ENCODE assay signal across 18 cellular contexts in the genomic region with DNA sequence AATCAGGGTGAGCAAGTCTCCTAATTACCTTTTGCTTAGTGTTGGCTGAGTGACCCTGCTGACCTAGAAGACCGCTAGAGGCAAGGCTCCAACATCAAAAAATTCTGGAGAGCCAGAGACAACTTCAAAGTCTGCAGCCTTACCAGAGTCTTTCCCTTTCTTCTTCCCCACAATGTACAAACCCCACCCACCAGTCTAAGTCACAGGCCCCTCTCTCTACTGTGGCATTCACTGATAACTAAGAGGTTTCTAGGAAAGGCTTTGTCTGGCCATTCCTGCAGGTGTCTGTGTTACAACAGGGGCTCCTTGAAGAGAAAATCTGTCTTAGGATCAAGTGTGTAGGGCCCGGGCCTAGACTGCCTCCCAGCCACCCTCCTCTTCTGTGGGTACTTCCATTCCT. TPM values are rescaled to one million over a fixed set of nuclear protein-coding genes. Genes with fewer than 3 reads are reported as not detected.
DNase-seq lines count a peak whose midpoint lies in the region; ATAC-seq and TF ChIP-seq lines count a peak whose summit lies in the region.
"Had no signal": no experiment of that assay in that cellular context is flagged by ENCODE, and none has a peak within 500 bp of the region (broad histone marks: within the 10 kb centered on the region; RNA-seq: fewer than 3 reads in every experiment).

No MANE protein-coding gene starts in this region.

- H3K79me2 ChIP-seq in DND-41 (ENCODE audit: insufficient read depth, low read length) (no peaks in the 10 kb centered on the region), neural progenitor cell (ENCODE audit: low read depth) (no peaks in the 10 kb centered on the region), trophoblast cell (ENCODE audit: control insufficient read depth, insufficient read depth, low read length, poor library complexity) (no peaks in the 10 kb centered on the region)

- no peaks in the 10 kb centered on the region for H3K27me3 Mint-ChIP-seq in neural progenitor cell (ENCODE audit: insufficient read depth, low read depth)
- H3K27me3 Mint-ChIP-seq: CD4-positive, CD25-positive, alpha-beta regulatory T cell had no signal

- H4K12ac ChIP-seq in trophoblast cell (ENCODE audit: low read depth, low read length), result no peak overlapping the region

- no peak overlapping the region for H3K4me3 Mint-ChIP-seq in neural progenitor cell
- H3K4me3 Mint-ChIP-seq: CD4-positive, CD25-positive, alpha-beta regulatory T cell; CD8-positive, alpha-beta T cell had no signal

- H3K4me1 Mint-ChIP-seq in neural progenitor cell, result peaks cover 13% of the 10 kb centered on the region

- H3K14ac ChIP-seq in trophoblast cell (ENCODE audit: low read length), result no peak overlapping the region

- H2AK5ac ChIP-seq in trophoblast cell (ENCODE audit: low read length), result no peak overlapping the region

- WGBS in trophoblast cell (ENCODE audit: extremely low coverage, insufficient coverage, insufficient read length), result no CpG with 5 or more reads among the region's 2 CpGs
- 90 to 95% methylated on average over 2 of the region's 2 CpGs for WGBS in testis, 2 donors

- no peaks in the 10 kb centered on the region for H3K4me1 ChIP-seq in DND-41 (ENCODE audit: insufficient read depth, low read length)
- peaks cover 11% of the 10 kb centered on the region for H3K4me1 ChIP-seq in neural progenitor cell
- H3K4me1 ChIP-seq in trophoblast cell (ENCODE audit: control insufficient read depth in 1 of 2, insufficient read depth in 2 of 2, low read length in 2 of 2), result peaks cover 3 to 5% of the 10 kb centered on the region in 2 experiments
- no peaks in the 10 kb centered on the region for H3K4me1 ChIP-seq in testis
- H3K4me1 ChIP-seq: BLaER1, Caco-2 had no signal

- DNase-seq in DND-41, result peak; percentile 29
- DNase-seq in OCI-M1 (lab: John Stamatoyannopoulos, UW), result peak; percentile 55
- DNase-seq in neural progenitor cell (ENCODE audit: low spot score), result peak; percentile 58
- DNase-seq in trophoblast cell, result no peak
- no peak for DNase-seq in testis
- DNase-seq: Caco-2; CD4-positive, CD25-positive, alpha-beta regulatory T cell; CD8-positive, alpha-beta T cell; DMS153; DMS79; GM23248; H7; HCEC 1CT had no signal

- peak; percentile 82 for ATAC-seq in DND-41 (ENCODE audit: insufficient read depth, low read depth)
- no peak for ATAC-seq in HG03097 (IDR thresholded peaks at IDR 0.05; ENCODE audit: low FRiP score, unreplicated experiment)
- no peak for ATAC-seq in HG02571 (IDR thresholded peaks at IDR 0.05; ENCODE audit: unreplicated experiment)
- ATAC-seq: CD8-positive, alpha-beta T cell had no signal

- no peak for TF ChIP-seq CTCF in DND-41 (IDR thresholded peaks at IDR 0.05; ENCODE audit: borderline replicate concordance, extremely low read depth, low read length, poor library complexity, severe bottlenecking)
- no peak for TF ChIP-seq CTCF in neural progenitor cell (IDR thresholded peaks at IDR 0.05)
- TF ChIP-seq CTCF in testis (IDR thresholded peaks at IDR 0.05), result no peak

- peaks cover 4% of the 10 kb centered on the region for H3F3A ChIP-seq in neural progenitor cell (ENCODE audit: low read depth)

- H3K36me3 ChIP-seq in DND-41 (ENCODE audit: insufficient read depth, low read length) (no peaks in the 10 kb centered on the region), neural progenitor cell (no peaks in the 10 kb centered on the region), trophoblast cell (ENCODE audit: control insufficient read depth in 1 of 2, insufficient read depth in 2 of 2, low read length in 2 of 2) (no peaks in the 10 kb centered on the region), testis (ENCODE audit: low read depth, missing control alignments) (no peaks in the 10 kb centered on the region)
- H3K36me3 ChIP-seq: BLaER1 had no signal

- no peak overlapping the region for H4K91ac ChIP-seq in trophoblast cell (ENCODE audit: low read depth, low read length)

- H3K27ac Mint-ChIP-seq in neural progenitor cell, result no peak overlapping the region
- H3K27ac Mint-ChIP-seq: CD4-positive, CD25-positive, alpha-beta regulatory T cell; CD8-positive, alpha-beta T cell had no signal

- TF ChIP-seq POLR2A in testis (IDR thresholded peaks at IDR 0.05), result no peak

- H3K4ac ChIP-seq in trophoblast cell (ENCODE audit: low read depth, low read length), result no peak overlapping the region

- no peaks in the 10 kb centered on the region for H3K9me3 Mint-ChIP-seq in neural progenitor cell
- H3K9me3 Mint-ChIP-seq: CD4-positive, CD25-positive, alpha-beta regulatory T cell; CD8-positive, alpha-beta T cell had no signal

- peaks cover 2% of the 10 kb centered on the region for H3K36me3 Mint-ChIP-seq in neural progenitor cell
- H3K36me3 Mint-ChIP-seq: CD4-positive, CD25-positive, alpha-beta regulatory T cell; CD8-positive, alpha-beta T cell had no signal

- H2AFZ ChIP-seq in DND-41 (ENCODE audit: low read depth, low read length) (no peak overlapping the region), neural progenitor cell (replicated peaks) (peak overlapping the region; percentile 47), trophoblast cell (ENCODE audit: insufficient read depth, low read length, poor library complexity) (peak overlapping the region; percentile 30)
- H2AFZ ChIP-seq: GM23248 had no signal

- H3K23ac ChIP-seq in trophoblast cell (ENCODE audit: low read length), result no peak overlapping the region

- H3K9me3 ChIP-seq in DND-41 (ENCODE audit: insufficient read depth, low read length, severe bottlenecking) (no peaks in the 10 kb centered on the region), neural progenitor cell (ENCODE audit: low read depth) (no peaks in the 10 kb centered on the region), trophoblast cell (ENCODE audit: insufficient read depth, low read depth, low read length) (no peaks in the 10 kb centered on the region), testis (no peaks in the 10 kb centered on the region)
- H3K9me3 ChIP-seq: BLaER1, Caco-2 had no signal

- no peak overlapping the region for H2BK120ac ChIP-seq in trophoblast cell (ENCODE audit: insufficient read depth, low read length, poor library complexity)

- intact Hi-C loops in testis (cut with DNase I; ENCODE audit: low total_unique reads), result no loop called here

- H2BK12ac ChIP-seq in trophoblast cell (ENCODE audit: low read length), result no peak overlapping the region

- H3K18ac ChIP-seq in trophoblast cell (ENCODE audit: low read length), result no peak overlapping the region

- no peak overlapping the region for H4K8ac ChIP-seq in trophoblast cell (ENCODE audit: low read depth, low read length)

- peak overlapping the region; percentile 54 for H2BK5ac ChIP-seq in trophoblast cell (ENCODE audit: low read depth, low read length, poor library complexity)

- no peaks in the 10 kb centered on the region for H4K20me1 ChIP-seq in DND-41 (ENCODE audit: insufficient read depth, low read length)
- no peaks in the 10 kb centered on the region for H4K20me1 ChIP-seq in neural progenitor cell (ENCODE audit: low read depth)
- H4K20me1 ChIP-seq: BLaER1 had no signal

- no peak overlapping the region for H3K27ac ChIP-seq in DND-41 (ENCODE audit: low read length)
- no peak overlapping the region for H3K27ac ChIP-seq in neural progenitor cell
- H3K27ac ChIP-seq in trophoblast cell (ENCODE audit: low read depth, low read length), result peak overlapping the region; percentile 42
- H3K27ac ChIP-seq in testis, result no peak overlapping the region
- H3K27ac ChIP-seq: BLaER1, C4-2B, GM23248 had no signal

- H3K9ac ChIP-seq in DND-41 (ENCODE audit: low read depth, low read length) (no peak overlapping the region), neural progenitor cell (no peak overlapping the region), trophoblast cell (ENCODE audit: low read length) (no peak overlapping the region)
- H3K9ac ChIP-seq: BLaER1, GM23248 had no signal

- H3K4me2 ChIP-seq in DND-41 (ENCODE audit: insufficient read depth, low read length), result no peak overlapping the region
- H3K4me2 ChIP-seq in neural progenitor cell, result peak overlapping the region; percentile 22
- H3K4me2 ChIP-seq in trophoblast cell (ENCODE audit: low read length), result no peak overlapping the region
- H3K4me2 ChIP-seq: BLaER1 had no signal

- peaks cover 2% of the 10 kb centered on the region for H3K79me1 ChIP-seq in trophoblast cell (ENCODE audit: low read length)

- H3K4me3 ChIP-seq in DND-41 (ENCODE audit: low read depth in 1 of 2, low read length in 2 of 2), result no peak overlapping the region
- no peak overlapping the region for H3K4me3 ChIP-seq in neural progenitor cell
- H3K4me3 ChIP-seq in trophoblast cell (ENCODE audit: low read depth, low read length), result no peak overlapping the region
- H3K4me3 ChIP-seq in testis, result no peak overlapping the region
- H3K4me3 ChIP-seq: BLaER1, GM23248 had no signal

- H3K27me3 ChIP-seq in DND-41 (ENCODE audit: insufficient read depth, low read length, poor library complexity) (no peaks in the 10 kb centered on the region), neural progenitor cell (no peaks in the 10 kb centered on the region), trophoblast cell (ENCODE audit: insufficient read depth, low read length) (no peaks in the 10 kb centered on the region), testis (no peaks in the 10 kb centered on the region)
- H3K27me3 ChIP-seq: BLaER1 had no signal

RNA-seq across cellular contexts. Expression of a gene that starts 0.5 kb away (rescaled TPM):
- total RNA-seq in neural progenitor cell (ENCODE audit: low replicate concordance) (0.12 TPM in 1 of 2 replicates, not detected in the other), testis (1 to 10 TPM; 1.8 to 2.2 TPM)
- 0.32 and 0.37 TPM in 2 replicates for polyA plus RNA-seq in trophoblast cell (2013)
- 0.91 TPM for polyA plus RNA-seq in testis (ENCODE audit: insufficient read depth, low read depth, low replicate concordance)
- total RNA-seq: H1 had no signal

Comparison
In these comparisons a context has a peak if more than half of its experiments do, and no peak if none do; other contexts are left out.
1. DNase-seq: peak in DND-41 (single experiment), OCI-M1 (single experiment) and neural progenitor cell (single experiment); none in trophoblast cell (0 of 2) and testis (single experiment).